In the genomic region with DNA sequence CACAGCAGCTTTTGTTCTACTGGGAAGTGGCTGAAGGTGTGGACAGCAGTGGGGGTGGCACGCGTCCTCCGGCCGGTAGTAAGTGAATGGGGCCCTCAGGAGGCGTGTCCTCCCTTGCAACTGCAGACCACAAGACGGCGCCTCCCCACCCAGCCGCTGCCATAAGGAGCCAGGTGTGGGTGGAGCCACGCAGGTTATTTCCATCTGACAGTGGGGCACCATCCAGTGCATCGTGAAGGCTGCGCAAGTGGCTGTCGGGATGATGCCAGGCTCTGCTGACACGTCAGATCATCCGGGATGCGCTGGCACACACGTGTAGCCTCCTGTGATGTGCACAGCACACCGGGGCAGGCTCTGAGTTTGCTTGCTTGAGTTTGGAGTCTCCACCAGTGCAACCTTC, we compare ENCODE assay signal across 25 cellular contexts.
"Had no signal": no experiment of that assay in that cellular context is flagged by ENCODE, and none has a peak within 500 bp of the region (broad histone marks: within the 10 kb centered on the region; RNA-seq: fewer than 3 reads in every experiment).

No MANE protein-coding gene starts in this region.

- DNase-seq: activated B cell treated with CpG ODN at 0.5 μM for 24 hours; activated CD4-positive, alpha-beta T cell treated with anti-CD3 and anti-CD28 coated beads for 1 hour; activated CD4-positive, alpha-beta T cell treated with anti-CD3 and anti-CD28 coated beads, Interleukin-2, amount 10 ng/mL, durations not matched to agents 24 days and 14 days; activated CD4-positive, alpha-beta T cell treated with anti-CD3 and anti-CD28 coated beads, Interleukin-2, amount 50 U/mL, for 48 hours; activated CD8-positive, alpha-beta memory T cell treated with anti-CD3 and anti-CD28 coated beads for 24 hours; activated gamma-delta T cell; activated naive CD4-positive, alpha-beta T cell treated with anti-CD3 and anti-CD28 coated beads for 36 hours; activated T-cell treated with anti-CD3 and anti-CD28 coated beads, Interleukin-2, amount 50 U/mL, for 4 hours; NCI-H1092; NCI-H1417; NCI-H1930; NCI-H2171; NCI-H2227 treated with DMSO at 0.1 percent for 48 hours; NCI-H446 treated with DMSO at 0.1 percent for 48 hours; NCI-H524 treated with DMSO at 0.1 percent for 48 hours; NK-92 treated with Interleukin-12 subunit alpha and Interleukin-12 subunit beta, amount 100 ng/mL, for 24 hours; OCI-M1; Peyer's patch; SHP77 treated with DMSO at 0.1 percent for 48 hours; T-helper 17 cell; T-helper 9 cell had no signal

- ATAC-seq: activated T-cell treated with anti-CD3 and anti-CD28 coated beads, Interleukin-2, amount 50 U/mL, for 4 hours; activated T-helper 17 cell treated with anti-CD3 and anti-CD28 coated beads, Interleukin-2, amount 50 U/mL, for 72 hours; T-helper 17 cell had no signal

- H3K4me3 Mint-ChIP-seq: activated B cell treated with CpG ODN at 0.5 μM for 24 hours; activated CD4-positive, alpha-beta T cell treated with anti-CD3 and anti-CD28 coated beads, Interleukin-2, amount 10 ng/mL, durations not matched to agents 24 days and 14 days; activated naive CD4-positive, alpha-beta T cell treated with anti-CD3 and anti-CD28 coated beads for 36 hours; activated naive CD8-positive, alpha-beta T cell; activated T-cell treated with anti-CD3 and anti-CD28 coated beads, Interleukin-2, amount 50 U/mL, for 4 hours; activated T-helper 17 cell treated with anti-CD3 and anti-CD28 coated beads, Interleukin-2, amount 50 U/mL, for 72 hours; T-helper 17 cell had no signal

- H3K4me2 ChIP-seq: KMS-11 had no signal

- H3K36me3 Mint-ChIP-seq: activated naive CD8-positive, alpha-beta T cell had no signal

- H3K9me3 Mint-ChIP-seq: activated CD4-positive, alpha-beta T cell treated with anti-CD3 and anti-CD28 coated beads, Interleukin-2, amount 10 ng/mL, durations not matched to agents 24 days and 14 days; activated naive CD4-positive, alpha-beta T cell treated with anti-CD3 and anti-CD28 coated beads for 36 hours; activated T-cell treated with anti-CD3 and anti-CD28 coated beads, Interleukin-2, amount 50 U/mL, for 4 hours had no signal

- H3K27me3 Mint-ChIP-seq: activated B cell treated with CpG ODN at 0.5 μM for 24 hours; activated CD4-positive, alpha-beta T cell treated with anti-CD3 and anti-CD28 coated beads, Interleukin-2, amount 10 ng/mL, durations not matched to agents 24 days and 14 days; activated T-helper 17 cell treated with anti-CD3 and anti-CD28 coated beads, Interleukin-2, amount 50 U/mL, for 72 hours; T-helper 17 cell had no signal

- H3K36me3 ChIP-seq: breast epithelium, Peyer's patch had no signal

- H3K9me3 ChIP-seq: breast epithelium, Peyer's patch had no signal

- H3K27ac Mint-ChIP-seq: activated B cell treated with CpG ODN at 0.5 μM for 24 hours; activated CD4-positive, alpha-beta T cell treated with anti-CD3 and anti-CD28 coated beads, Interleukin-2, amount 10 ng/mL, durations not matched to agents 24 days and 14 days; activated naive CD4-positive, alpha-beta T cell treated with anti-CD3 and anti-CD28 coated beads for 36 hours; activated naive CD8-positive, alpha-beta T cell; activated T-helper 17 cell treated with anti-CD3 and anti-CD28 coated beads, Interleukin-2, amount 50 U/mL, for 72 hours; T-helper 17 cell had no signal

- H3K27me3 ChIP-seq: Peyer's patch had no signal

- H3K9ac ChIP-seq: KMS-11 had no signal

- H3K27ac ChIP-seq: breast epithelium, KMS-11, Peyer's patch had no signal

- H3K4me3 ChIP-seq: breast epithelium, Peyer's patch had no signal

- H3K4me1 ChIP-seq: breast epithelium, Peyer's patch had no signal

- H3K4me1 Mint-ChIP-seq: activated B cell treated with CpG ODN at 0.5 μM for 24 hours; activated CD4-positive, alpha-beta T cell treated with anti-CD3 and anti-CD28 coated beads, Interleukin-2, amount 10 ng/mL, durations not matched to agents 24 days and 14 days; activated T-helper 17 cell treated with anti-CD3 and anti-CD28 coated beads, Interleukin-2, amount 50 U/mL, for 72 hours; T-helper 17 cell had no signal
